Comparison of ENCODE assay signal across 8 cellular contexts in the genomic region with DNA sequence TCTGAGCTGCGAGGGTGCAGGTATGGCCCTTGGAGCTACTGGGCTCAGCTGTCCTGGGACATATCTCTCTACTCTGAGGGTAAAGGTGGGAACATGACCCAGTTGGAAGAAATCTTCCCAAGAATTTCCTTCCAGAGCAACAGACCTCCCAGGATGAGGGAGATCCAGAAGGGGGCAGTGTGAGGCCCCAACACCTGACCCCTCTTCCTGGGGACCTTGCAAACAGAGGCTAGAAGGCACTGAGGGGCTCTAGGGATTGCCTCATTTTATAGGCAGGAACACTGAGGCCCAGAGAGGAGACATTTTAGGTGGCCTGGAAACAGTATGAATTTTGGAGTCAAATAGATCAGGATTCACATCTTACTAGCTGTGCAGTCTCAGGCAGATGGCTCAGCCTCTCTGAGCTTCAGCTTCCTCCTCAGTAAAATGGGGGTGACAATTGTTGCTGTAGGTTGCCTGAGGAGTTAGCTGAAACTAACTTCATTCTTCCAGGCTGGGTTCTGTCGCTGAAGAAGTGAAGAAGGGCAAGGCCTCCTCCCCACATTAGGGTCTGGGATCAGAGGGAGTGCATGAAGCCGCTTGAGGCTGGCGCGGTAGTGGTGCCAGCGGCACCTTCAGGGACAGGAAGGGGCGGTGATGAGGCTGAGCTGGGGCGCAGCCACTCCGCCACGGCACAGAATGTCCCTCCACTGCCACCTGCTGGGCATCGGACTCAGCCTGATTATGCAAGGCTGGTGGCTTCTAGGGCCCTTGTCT. TPM values are rescaled to one million over a fixed set of nuclear protein-coding genes. Genes with fewer than 3 reads are reported as not detected.
DNase-seq lines count a peak whose midpoint lies in the region; ATAC-seq and TF ChIP-seq lines count a peak whose summit lies in the region.

No MANE protein-coding gene starts in this region.

- intact Hi-C loops in lower leg skin (cut with DNase I; ENCODE audit: low total_unique reads), result loop anchor here (5.0 kb wide), 1 partner anchor 136 kb away; no protein-coding TSS in a partner anchor

- TF ChIP-seq CTCF in coronary artery (IDR thresholded peaks at IDR 0.05), result peak; percentile 89
- TF ChIP-seq CTCF in lower leg skin (IDR thresholded peaks at IDR 0.05), result peak in 1 of 3 donors; percentile 70

- no peak for TF ChIP-seq POLR2A in lower leg skin (IDR thresholded peaks at IDR 0.05)

- DNase-seq in SIG-M5 treated with dmso at 0.1 percent for 504 hours (lab: John Stamatoyannopoulos, UW; ENCODE audit: unreplicated experiment), result peak; percentile 70
- no peak for DNase-seq in SIG-M5 (lab: John Stamatoyannopoulos, UW)
- DNase-seq in NCI-H510A treated with DMSO at 0.1 percent for 48 hours (lab: John Stamatoyannopoulos, UW), result peak; percentile 88
- DNase-seq in activated CD4-positive, alpha-beta T cell treated with anti-CD3 and anti-CD28 coated beads, Interleukin-2, amount 50 U/mL, for 1 hour, result peak; percentile 88
- no peak for DNase-seq in coronary artery (ENCODE audit: low spot score)
- DNase-seq in lower leg skin (ENCODE audit: low spot score in 2 of 2), result peak; percentile 59 to 96
- DNase-seq in stimulated activated CD4-positive, alpha-beta T cell treated with anti-CD3 and anti-CD28 coated beads, Interleukin-4, amount 100 ng/mL, for 4 hours, result peak; percentile 78 to 91

- H3K27ac ChIP-seq in coronary artery, result no peak overlapping the region

- no peak overlapping the region for H3K4me3 ChIP-seq in coronary artery
- H3K4me3 ChIP-seq in lower leg skin (ENCODE audit: low read depth, poor library complexity, severe bottlenecking), result no peak overlapping the region

- peak; percentile 87 for ATAC-seq in HG03108 (IDR thresholded peaks at IDR 0.05; ENCODE audit: unreplicated experiment)

- 10 to 12% methylated on average over 11 of the region's 11 CpGs for WGBS in lower leg skin, 2 donors

RNA-seq across cellular contexts. Expression of a gene that starts 11.4 kb away (rescaled TPM):
- under 1 TPM in 1 of 4 donors, not detected in 3; 0.39 TPM for total RNA-seq in lower leg skin

RNA-seq across cellular contexts. Expression of a gene that starts 19.7 kb away (rescaled TPM):
- total RNA-seq in lower leg skin, result not detected

Comparison
In these comparisons a context has a peak if more than half of its experiments do, and no peak if none do; other contexts are left out.
1. DNase-seq: peak in SIG-M5 treated with dmso at 0.1 percent for 504 hours (single experiment), NCI-H510A treated with DMSO at 0.1 percent for 48 hours (single experiment), activated CD4-positive, alpha-beta T cell treated with anti-CD3 and anti-CD28 coated beads, Interleukin-2, amount 50 U/mL, for 1 hour (single experiment), lower leg skin (2 of 2) and stimulated activated CD4-positive, alpha-beta T cell treated with anti-CD3 and anti-CD28 coated beads, Interleukin-4, amount 100 ng/mL, for 4 hours (2 of 2); none in SIG-M5 (single experiment) and coronary artery (single experiment).